8 cellular contexts compared by ENCODE assay signal in genomic region chr17:78343099-78343432, GRCh38. TPM values are rescaled to one million over a fixed set of nuclear protein-coding genes. Genes with fewer than 3 reads are reported as not detected.
DNase-seq lines count a peak whose midpoint lies in the region; ATAC-seq and TF ChIP-seq lines count a peak whose summit lies in the region.

No MANE protein-coding gene starts in this region.

- H3K27me3 ChIP-seq in sigmoid colon, result no peaks in the 10 kb centered on the region

- H3K4me1 ChIP-seq in sigmoid colon, result peaks cover 0 to 47% (median 39%) of the 10 kb centered on the region in 4 donors

- no peak for TF ChIP-seq POLR2A in sigmoid colon (IDR thresholded peaks at IDR 0.05)

- ATAC-seq in activated T-cell treated with anti-CD3 and anti-CD28 coated beads, Interleukin-2, amount 50 U/mL, for 72 hours (replicated peaks in 1 of 2), result peak; percentile 20 to 41
- ATAC-seq in GM19351 (IDR thresholded peaks at IDR 0.05; ENCODE audit: unreplicated experiment), result no peak

- TF ChIP-seq EP300 in sigmoid colon (IDR thresholded peaks at IDR 0.05), result no peak

- peak overlapping the region; percentile 79 for H3K27ac Mint-ChIP-seq in activated T-cell treated with anti-CD3 and anti-CD28 coated beads, Interleukin-2, amount 50 U/mL, for 72 hours

- peak overlapping the region; percentile 82 to 89 for H3K4me3 Mint-ChIP-seq in activated T-cell treated with anti-CD3 and anti-CD28 coated beads, Interleukin-2, amount 50 U/mL, for 72 hours

- H3K9me3 ChIP-seq in sigmoid colon, result no peaks in the 10 kb centered on the region

- TF ChIP-seq CTCF in sigmoid colon (IDR thresholded peaks at IDR 0.05), result no peak

- no peaks in the 10 kb centered on the region for H3K27me3 Mint-ChIP-seq in activated T-cell treated with anti-CD3 and anti-CD28 coated beads, Interleukin-2, amount 50 U/mL, for 72 hours (ENCODE audit: low read depth)

- DNase-seq in activated naive CD4-positive, alpha-beta T cell treated with Interleukin-2 at 50 U/mL for 16 hours, result peak; percentile 23
- no peak for DNase-seq in activated naive CD4-positive, alpha-beta T cell treated with anti-CD3 and anti-CD28 coated beads, Interleukin-2, amount 50 U/mL, for 16 hours
- peak; percentile 28 to 48 for DNase-seq in activated T-cell treated with anti-CD3 and anti-CD28 coated beads, Interleukin-2, amount 50 U/mL, for 72 hours
- DNase-seq in glomerular visceral epithelial cell (ENCODE audit: extremely low spot score) (peak; percentile 92), sigmoid colon (peak; percentile 91), COR-L47 (lab: John Stamatoyannopoulos, UW) (no peak), NCI-H1436 treated with DMSO at 0.1 percent for 48 hours (lab: John Stamatoyannopoulos, UW) (no peak)

- H3K36me3 ChIP-seq in sigmoid colon, result no peaks in the 10 kb centered on the region

- H3K27ac ChIP-seq in sigmoid colon, result peak overlapping the region; percentile 90 to 93 (median 92)

- H3K36me3 Mint-ChIP-seq in activated T-cell treated with anti-CD3 and anti-CD28 coated beads, Interleukin-2, amount 50 U/mL, for 72 hours (ENCODE audit: insufficient read depth in 2 of 2), result no peaks in the 10 kb centered on the region

- intact Hi-C loops in sigmoid colon (cut with DNase I), result no loop called here

- H3K4me3 ChIP-seq in sigmoid colon, result peak overlapping the region in 2 of 4 donors; percentile 49 to 52

- peaks cover 75% of the 10 kb centered on the region for H3K4me1 Mint-ChIP-seq in activated T-cell treated with anti-CD3 and anti-CD28 coated beads, Interleukin-2, amount 50 U/mL, for 72 hours (ENCODE audit: low read depth)

- H3K9me3 Mint-ChIP-seq in activated T-cell treated with anti-CD3 and anti-CD28 coated beads, Interleukin-2, amount 50 U/mL, for 72 hours, result no peaks in the 10 kb centered on the region

- 19 to 47% methylated on average over 6 of the region's 6 CpGs for WGBS in sigmoid colon, 2 donors

RNA-seq across cellular contexts. Expression of gene SOCS3, which starts 16.8 kb away (rescaled TPM):
- total RNA-seq in activated T-cell treated with anti-CD3 and anti-CD28 coated beads, Interleukin-2, amount 50 U/mL, for 72 hours, result 100 to 1,000 TPM; 164 to 212 TPM
- total RNA-seq in sigmoid colon, result 100 to 1,000 TPM in 2 of 4 donors, 10 to 100 TPM in 2; 10.3 to 499 (median 82.9) TPM
- 10 to 100 TPM; 11.1 to 64.5 (median 28.2) TPM for polyA plus RNA-seq in sigmoid colon

RNA-seq across cellular contexts. Expression of gene PGS1, which starts 35.4 kb away (rescaled TPM):
- total RNA-seq in activated T-cell treated with anti-CD3 and anti-CD28 coated beads, Interleukin-2, amount 50 U/mL, for 72 hours, result 100 to 1,000 TPM in 1 of 2 donors, 10 to 100 TPM in 1; 81.6 to 101 TPM
- total RNA-seq in sigmoid colon, result 10 to 100 TPM; 20.0 to 36.3 (median 29.0) TPM
- polyA plus RNA-seq in sigmoid colon, result 10 to 100 TPM in 2 of 3 donors, 1 to 10 TPM in 1; 9.9 to 36.9 (median 16.8) TPM

Comparison
In these comparisons a context has a peak if more than half of its experiments do, and no peak if none do; other contexts are left out.
1. DNase-seq: peak in activated naive CD4-positive, alpha-beta T cell treated with Interleukin-2 at 50 U/mL for 16 hours (single experiment), activated T-cell treated with anti-CD3 and anti-CD28 coated beads, Interleukin-2, amount 50 U/mL, for 72 hours (2 of 2), glomerular visceral epithelial cell (single experiment) and sigmoid colon (single experiment); none in activated naive CD4-positive, alpha-beta T cell treated with anti-CD3 and anti-CD28 coated beads, Interleukin-2, amount 50 U/mL, for 16 hours (single experiment), COR-L47 (single experiment) and NCI-H1436 treated with DMSO at 0.1 percent for 48 hours (single experiment).